Comparison of ENCODE assay signal across 30 cellular contexts in the genomic region with DNA sequence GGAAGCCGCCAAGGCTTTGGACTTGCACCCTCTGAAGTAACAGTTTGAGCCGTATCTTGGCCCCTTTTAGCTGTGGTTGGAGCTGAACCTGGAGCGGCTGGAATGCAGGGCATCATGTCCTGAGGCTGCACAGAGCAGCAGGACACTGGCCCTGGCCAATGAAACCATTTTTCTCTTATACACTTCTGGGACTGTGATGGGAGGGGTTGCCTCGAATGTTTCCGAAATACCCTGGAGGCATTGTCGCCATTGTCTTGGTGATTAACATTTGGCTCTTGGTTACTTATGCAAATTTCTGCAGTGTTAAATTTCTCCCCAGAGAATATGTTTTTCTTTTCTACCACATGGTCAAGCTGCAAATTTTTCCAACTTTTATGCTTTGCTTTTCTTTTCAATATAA.
"Had no signal": no experiment of that assay in that cellular context is flagged by ENCODE, and none has a peak within 500 bp of the region (broad histone marks: within the 10 kb centered on the region; RNA-seq: fewer than 3 reads in every experiment).

No MANE protein-coding gene starts in this region.

- H3K4me1 Mint-ChIP-seq: activated B cell treated with CpG ODN at 0.5 μM for 24 hours; activated naive CD4-positive, alpha-beta T cell treated with anti-CD3 and anti-CD28 coated beads, Interleukin-2, amount 50 U/mL, for 24 hours; activated naive CD8-positive, alpha-beta T cell treated with anti-CD3 and anti-CD28 coated beads, Interleukin-2, amount 10 ng/mL, durations not matched to agents 7 days and 5 days; activated T-helper 17 cell treated with anti-CD3 and anti-CD28 coated beads, Interleukin-2, amount 50 U/mL, for 72 hours; T-helper 17 cell had no signal

- H3K4me3 Mint-ChIP-seq: activated B cell treated with CpG ODN at 0.5 μM for 24 hours; activated CD8-positive, alpha-beta T cell treated with anti-CD3 and anti-CD28 coated beads for 36 hours; activated naive CD4-positive, alpha-beta T cell treated with anti-CD3 and anti-CD28 coated beads for 36 hours; activated naive CD4-positive, alpha-beta T cell treated with anti-CD3 and anti-CD28 coated beads, Interleukin-2, amount 50 U/mL, for 24 hours; activated naive CD8-positive, alpha-beta T cell treated with anti-CD3 and anti-CD28 coated beads, Interleukin-2, amount 10 ng/mL, durations not matched to agents 7 days and 5 days; activated T-cell treated with anti-CD3 and anti-CD28 coated beads, Interleukin-2, amount 50 U/mL, for 4 hours; activated T-helper 17 cell treated with anti-CD3 and anti-CD28 coated beads, Interleukin-2, amount 50 U/mL, for 72 hours; brain; T-helper 17 cell; T-helper 2 cell treated with Interferon-gamma antibody and Interleukin-4, amounts not matched to agents 5 μg/mL and 100 μg/mL, for 36 hours had no signal

- H3K27me3 ChIP-seq: ascending aorta, cardiac muscle cell, colonic mucosa, esophagus squamous epithelium, gastroesophageal sphincter had no signal

- H3K4me1 ChIP-seq: ascending aorta, breast epithelium, colonic mucosa, esophagus squamous epithelium, gastroesophageal sphincter had no signal

- H3K4me3 ChIP-seq: ascending aorta, breast epithelium, cardiac muscle cell, colonic mucosa, esophagus squamous epithelium, gastroesophageal sphincter had no signal

- H3K27ac Mint-ChIP-seq: activated B cell treated with CpG ODN at 0.5 μM for 24 hours; activated CD8-positive, alpha-beta T cell treated with anti-CD3 and anti-CD28 coated beads for 36 hours; activated naive CD4-positive, alpha-beta T cell treated with anti-CD3 and anti-CD28 coated beads for 36 hours; activated naive CD4-positive, alpha-beta T cell treated with anti-CD3 and anti-CD28 coated beads, Interleukin-2, amount 50 U/mL, for 24 hours; activated naive CD8-positive, alpha-beta T cell treated with anti-CD3 and anti-CD28 coated beads, Interleukin-2, amount 10 ng/mL, durations not matched to agents 7 days and 5 days; activated T-helper 17 cell treated with anti-CD3 and anti-CD28 coated beads, Interleukin-2, amount 50 U/mL, for 72 hours; brain; T-helper 17 cell; T-helper 2 cell treated with Interferon-gamma antibody and Interleukin-4, amounts not matched to agents 5 μg/mL and 100 μg/mL, for 36 hours had no signal

- ATAC-seq: activated CD4-positive, CD25-positive, alpha-beta regulatory T cell treated with anti-CD3 and anti-CD28 coated beads, Interleukin-2, amount 50 U/mL, for 24 hours; activated CD8-positive, alpha-beta T cell treated with anti-CD3 and anti-CD28 coated beads for 36 hours; activated T-cell treated with anti-CD3 and anti-CD28 coated beads, Interleukin-2, amount 50 U/mL, for 4 hours; activated T-helper 17 cell treated with anti-CD3 and anti-CD28 coated beads, Interleukin-2, amount 50 U/mL, for 72 hours; gastroesophageal sphincter; T-helper 17 cell had no signal

- H3K36me3 ChIP-seq: ascending aorta, breast epithelium, cardiac muscle cell, colonic mucosa, esophagus squamous epithelium, gastroesophageal sphincter, WERI-Rb-1 had no signal

- DNase-seq: activated B cell treated with CpG ODN at 0.5 μM for 24 hours; activated CD4-positive, alpha-beta T cell treated with anti-CD3 and anti-CD28 coated beads for 48 hours; activated CD4-positive, alpha-beta T cell treated with anti-CD3 and anti-CD28 coated beads, Interleukin-2, amount 50 U/mL, for 1 hour; activated CD4-positive, alpha-beta T cell treated with anti-CD3 and anti-CD28 coated beads, Interleukin-2, amount 50 U/mL, for 48 hours; activated CD8-positive, alpha-beta memory T cell treated with anti-CD3 and anti-CD28 coated beads for 24 hours; activated CD8-positive, alpha-beta T cell treated with anti-CD3 and anti-CD28 coated beads for 36 hours; activated effector memory CD4-positive, alpha-beta T cell treated with anti-CD3 and anti-CD28 coated beads, Interleukin-2, amount 50 U/mL, for 16 hours; activated naive CD4-positive, alpha-beta T cell treated with anti-CD3 and anti-CD28 coated beads for 36 hours; activated naive CD8-positive, alpha-beta T cell treated with anti-CD3 and anti-CD28 coated beads, Interleukin-2, amount 10 ng/mL, durations not matched to agents 7 days and 5 days; activated T-cell treated with anti-CD3 and anti-CD28 coated beads, Interleukin-2, amount 50 U/mL, for 4 hours; central memory CD4-positive, alpha-beta T cell; cerebellar nuclear complex; colonic mucosa; effector CD8-positive, alpha-beta T cell; esophagus squamous epithelium; foreskin melanocyte; T-helper 1 cell; T-helper 17 cell; T1000; WERI-Rb-1 had no signal

- H3K9me3 Mint-ChIP-seq: activated naive CD4-positive, alpha-beta T cell treated with anti-CD3 and anti-CD28 coated beads, Interleukin-2, amount 50 U/mL, for 24 hours; activated naive CD8-positive, alpha-beta T cell treated with anti-CD3 and anti-CD28 coated beads, Interleukin-2, amount 10 ng/mL, durations not matched to agents 7 days and 5 days; activated T-cell treated with anti-CD3 and anti-CD28 coated beads, Interleukin-2, amount 50 U/mL, for 4 hours; activated T-helper 17 cell treated with anti-CD3 and anti-CD28 coated beads, Interleukin-2, amount 50 U/mL, for 72 hours had no signal

- H3K9me3 ChIP-seq: ascending aorta, breast epithelium, colonic mucosa, esophagus squamous epithelium, gastroesophageal sphincter had no signal

- H3K27ac ChIP-seq: ascending aorta, breast epithelium, cardiac muscle cell, colonic mucosa, epithelial cell of prostate, esophagus squamous epithelium, gastroesophageal sphincter, WERI-Rb-1 had no signal

- H3K36me3 Mint-ChIP-seq: activated naive CD4-positive, alpha-beta T cell treated with anti-CD3 and anti-CD28 coated beads, Interleukin-2, amount 50 U/mL, for 24 hours; brain had no signal

- H3K27me3 Mint-ChIP-seq: activated B cell treated with CpG ODN at 0.5 μM for 24 hours; activated CD8-positive, alpha-beta T cell treated with anti-CD3 and anti-CD28 coated beads for 36 hours; activated naive CD4-positive, alpha-beta T cell treated with anti-CD3 and anti-CD28 coated beads, Interleukin-2, amount 50 U/mL, for 24 hours; activated naive CD8-positive, alpha-beta T cell treated with anti-CD3 and anti-CD28 coated beads, Interleukin-2, amount 10 ng/mL, durations not matched to agents 7 days and 5 days; activated T-helper 17 cell treated with anti-CD3 and anti-CD28 coated beads, Interleukin-2, amount 50 U/mL, for 72 hours; brain; T-helper 17 cell had no signal
